In genomic region chr4:56704074-56704473, GRCh38 we compare ENCODE assay signal across 25 cellular contexts. TPM values are rescaled to one million over a fixed set of nuclear protein-coding genes. Genes with fewer than 3 reads are reported as not detected.
DNase-seq lines count a peak whose midpoint lies in the region; ATAC-seq and TF ChIP-seq lines count a peak whose summit lies in the region.
"Had no signal": no experiment of that assay in that cellular context is flagged by ENCODE, and none has a peak within 500 bp of the region (broad histone marks: within the 10 kb centered on the region; RNA-seq: fewer than 3 reads in every experiment).

No MANE protein-coding gene starts in this region.

- no peak overlapping the region for H3K4me2 ChIP-seq in GM23338
- H3K4me2 ChIP-seq: KMS-11, SK-N-SH had no signal

- H2AFZ ChIP-seq in GM23338, result peak overlapping the region; percentile 85

- WGBS in suprapubic skin, result 20% methylated on average over 7 of the region's 7 CpGs

- H3K79me2 ChIP-seq in GM23338 (replicated peaks; ENCODE audit: insufficient read depth), result no peaks in the 10 kb centered on the region

- H4K20me1 ChIP-seq in GM23338 (replicated peaks; ENCODE audit: insufficient read depth), result no peaks in the 10 kb centered on the region

- intact Hi-C loops in left lung (cut with DNase I), result no loop called here

- no peaks in the 10 kb centered on the region for H3F3A ChIP-seq in GM23338 (replicated peaks; ENCODE audit: low read depth)

- no peak overlapping the region for H3K4me3 Mint-ChIP-seq in GM23338
- no peak overlapping the region for H3K4me3 Mint-ChIP-seq in chondrocyte (ENCODE audit: unreplicated experiment)
- H3K4me3 Mint-ChIP-seq: activated B cell treated with CpG ODN at 0.5 μM for 24 hours; activated CD4-positive, alpha-beta memory T cell treated with anti-CD3 and anti-CD28 coated beads, Interleukin-2, amount 10 ng/mL, durations not matched to agents 7 days and 5 days; stimulated activated effector memory CD8-positive, alpha-beta T cell treated with anti-CD3 and anti-CD28 coated beads, Interleukin-12 subunit alpha, Interleukin-12 subunit beta, amount 100 ng/mL, for 72 hours had no signal

- H3K36me3 ChIP-seq in GM23338 (ENCODE audit: insufficient read depth), result no peaks in the 10 kb centered on the region
- H3K36me3 ChIP-seq in left lung, result no peaks in the 10 kb centered on the region
- H3K36me3 ChIP-seq in suprapubic skin, result no peaks in the 10 kb centered on the region
- H3K36me3 ChIP-seq: adrenal gland, HAP-1, left ventricle myocardium inferior, thoracic aorta had no signal

- no peak for TF ChIP-seq POLR2A in suprapubic skin (IDR thresholded peaks at IDR 0.05)

- no peak for ATAC-seq in GM23338
- ATAC-seq in left lung, result peak; percentile 53
- no peak for ATAC-seq in HG02981 (IDR thresholded peaks at IDR 0.05; ENCODE audit: unreplicated experiment)
- ATAC-seq: Panc1; stimulated activated effector memory CD8-positive, alpha-beta T cell treated with anti-CD3 and anti-CD28 coated beads, Interleukin-12 subunit alpha, Interleukin-12 subunit beta, amount 100 ng/mL, for 72 hours had no signal

- H3K9me3 Mint-ChIP-seq in GM23338 (no peaks in the 10 kb centered on the region), chondrocyte (ENCODE audit: low read depth) (no peaks in the 10 kb centered on the region)
- H3K9me3 Mint-ChIP-seq: activated B cell treated with CpG ODN at 0.5 μM for 24 hours; activated CD4-positive, alpha-beta memory T cell treated with anti-CD3 and anti-CD28 coated beads, Interleukin-2, amount 10 ng/mL, durations not matched to agents 7 days and 5 days; stimulated activated effector memory CD8-positive, alpha-beta T cell treated with anti-CD3 and anti-CD28 coated beads, Interleukin-12 subunit alpha, Interleukin-12 subunit beta, amount 100 ng/mL, for 72 hours had no signal

- H3K36me3 Mint-ChIP-seq in GM23338 (ENCODE audit: low read depth) (no peaks in the 10 kb centered on the region), chondrocyte (ENCODE audit: low read depth) (no peaks in the 10 kb centered on the region)
- H3K36me3 Mint-ChIP-seq: stimulated activated effector memory CD8-positive, alpha-beta T cell treated with anti-CD3 and anti-CD28 coated beads, Interleukin-12 subunit alpha, Interleukin-12 subunit beta, amount 100 ng/mL, for 72 hours had no signal

- H3K27ac Mint-ChIP-seq in GM23338, result no peak overlapping the region
- H3K27ac Mint-ChIP-seq in chondrocyte (ENCODE audit: unreplicated experiment), result peak overlapping the region; percentile 60
- H3K27ac Mint-ChIP-seq: activated B cell treated with CpG ODN at 0.5 μM for 24 hours; activated CD4-positive, alpha-beta memory T cell treated with anti-CD3 and anti-CD28 coated beads, Interleukin-2, amount 10 ng/mL, durations not matched to agents 7 days and 5 days; stimulated activated effector memory CD8-positive, alpha-beta T cell treated with anti-CD3 and anti-CD28 coated beads, Interleukin-12 subunit alpha, Interleukin-12 subunit beta, amount 100 ng/mL, for 72 hours had no signal

- DNase-seq in GM23338 (ENCODE audit: low spot score), result no peak
- DNase-seq in chondrocyte (ENCODE audit: low spot score), result no peak
- DNase-seq in left lung, result no peak
- no peak for DNase-seq in suprapubic skin (ENCODE audit: low spot score in 2 of 2)
- no peak for DNase-seq in SK-N-DZ (ENCODE audit: low spot score)
- DNase-seq in NCI-H2196 (lab: John Stamatoyannopoulos, UW; ENCODE audit: unreplicated experiment), result no peak
- DNase-seq in COLO668 (lab: John Stamatoyannopoulos, UW; ENCODE audit: unreplicated experiment), result no peak
- DNase-seq: activated B cell treated with CpG ODN at 0.5 μM for 24 hours; activated CD4-positive, alpha-beta memory T cell treated with anti-CD3 and anti-CD28 coated beads, Interleukin-2, amount 10 ng/mL, durations not matched to agents 7 days and 5 days; activated gamma-delta T cell; activated T-cell treated with anti-CD3 and anti-CD28 coated beads for 4 hours; adrenal gland; COR-L47; DND-41; left ventricle myocardium inferior; NCI-H187 treated with DMSO at 0.1 percent for 48 hours; NCI-H345; SK-N-SH; T-helper 9 cell had no signal

- no peak for TF ChIP-seq EP300 in suprapubic skin (IDR thresholded peaks at IDR 0.05)

- H3K4me3 ChIP-seq in GM23338 (no peak overlapping the region), left lung (no peak overlapping the region), suprapubic skin (no peak overlapping the region)
- H3K4me3 ChIP-seq: adrenal gland, HAP-1, left ventricle myocardium inferior, thoracic aorta had no signal

- no peaks in the 10 kb centered on the region for H3K9me3 ChIP-seq in left lung
- H3K9me3 ChIP-seq in suprapubic skin, result no peaks in the 10 kb centered on the region
- H3K9me3 ChIP-seq: adrenal gland, HAP-1, left ventricle myocardium inferior, SK-N-SH, thoracic aorta had no signal

- H3K9me2 ChIP-seq in GM23338 (ENCODE audit: insufficient read depth), result peaks cover 13% of the 10 kb centered on the region
- H3K9me2 ChIP-seq: SK-N-SH had no signal

- H3K4me1 ChIP-seq in GM23338 (ENCODE audit: insufficient read depth) (peaks cover 11% of the 10 kb centered on the region; the same call in 1 of the 2 replicates), left lung (no peaks in the 10 kb centered on the region), suprapubic skin (peaks cover 17% of the 10 kb centered on the region)
- H3K4me1 ChIP-seq: HAP-1 had no signal

- H3K27ac ChIP-seq in GM23338 (ENCODE audit: low read depth) (no peak overlapping the region), left lung (peak overlapping the region in 1 of 2 donors; percentile 17), suprapubic skin (peak overlapping the region; percentile 74)
- H3K27ac ChIP-seq: KMS-11, left ventricle myocardium inferior, thoracic aorta had no signal

- H3K27me3 Mint-ChIP-seq in GM23338 (ENCODE audit: insufficient read depth, low read depth, poor library complexity) (no peaks in the 10 kb centered on the region), chondrocyte (ENCODE audit: low read depth) (peaks cover 7% of the 10 kb centered on the region)
- H3K27me3 Mint-ChIP-seq: activated B cell treated with CpG ODN at 0.5 μM for 24 hours had no signal

- no peaks in the 10 kb centered on the region for H3K27me3 ChIP-seq in GM23338 (ENCODE audit: insufficient read depth)
- H3K27me3 ChIP-seq in left lung, result no peaks in the 10 kb centered on the region
- no peaks in the 10 kb centered on the region for H3K27me3 ChIP-seq in suprapubic skin
- H3K27me3 ChIP-seq: adrenal gland had no signal

- TF ChIP-seq CTCF in GM23338 (conservative IDR thresholded peaks at IDR 0.05; ENCODE audit: low read depth in 2 of 2) (no peak), chondrocyte (IDR thresholded peaks at IDR 0.05) (no peak), left lung (IDR thresholded peaks at IDR 0.05) (no peak), suprapubic skin (IDR thresholded peaks at IDR 0.05) (no peak)

- H3K4me1 Mint-ChIP-seq in GM23338 (peaks cover 8% of the 10 kb centered on the region; the same call in 2 of the 3 replicates), chondrocyte (ENCODE audit: low read depth) (peaks cover 22% of the 10 kb centered on the region)
- H3K4me1 Mint-ChIP-seq: activated CD4-positive, alpha-beta memory T cell treated with anti-CD3 and anti-CD28 coated beads, Interleukin-2, amount 10 ng/mL, durations not matched to agents 7 days and 5 days; stimulated activated effector memory CD8-positive, alpha-beta T cell treated with anti-CD3 and anti-CD28 coated beads, Interleukin-12 subunit alpha, Interleukin-12 subunit beta, amount 100 ng/mL, for 72 hours had no signal

TF ChIP-seq in GM23338, 12 proteins besides CTCF, POLR2A, EP300 and RAD21 (continues in another document):
- TF ChIP-seq ZNF331 (CRISPR knock-in tag; IDR thresholded peaks at IDR 0.05; ENCODE audit: low read depth), result no peak
- TF ChIP-seq EZH2phosphoT487 (IDR thresholded peaks at IDR 0.05; ENCODE audit: unreplicated experiment), result no peak
- TF ChIP-seq ZNF114 (CRISPR knock-in tag; IDR thresholded peaks at IDR 0.05), result no peak
- TF ChIP-seq STAT1 (IDR thresholded peaks at IDR 0.05; ENCODE audit: unreplicated experiment), result no peak
- no peak for TF ChIP-seq POLR2AphosphoS5 (IDR thresholded peaks at IDR 0.05; ENCODE audit: low read depth)

RNA-seq across cellular contexts. Expression of gene HOPX, which starts 23.0 kb away (rescaled TPM):
- not detected in 2 replicates for total RNA-seq in GM23338 (2014; rRNA removed; shearing (Covaris generic))
- polyA plus RNA-seq in GM23338 (2016; fragmentation: Nextera tagmentation; extraction: Ambion mirVana), result not detected in 2 replicates
- total RNA-seq in chondrocyte, result 2.0 to 2.7 TPM in 2 of 3 replicates, not detected in the other
- total RNA-seq in left lung, result 100 to 1,000 TPM; 291 to 729 TPM
- 1,000 to 10,000 TPM in 3 of 4 donors, 100 to 1,000 TPM in 1; 405 to 1,883 (median 1,516) TPM for total RNA-seq in suprapubic skin
- not detected in 2 replicates for polyA plus RNA-seq in SK-N-DZ (2014; cell fraction: cytosol; rRNA removed)
- not detected in 2 replicates for polyA plus RNA-seq in SK-N-DZ (2014; cell fraction: nucleus; rRNA removed)

Comparison
In these comparisons a context has a peak if more than half of its experiments do, and no peak if none do; other contexts are left out.
1. RNA of gene HOPX, which starts 23.0 kb away (total RNA-seq): 405 to 1,883 TPM in suprapubic skin and 291 to 729 TPM in left lung; 2.0 to 2.7 TPM in chondrocyte and not detected in GM23338; every median in the first group is over 10 times any median in the second.